In the genomic region with DNA sequence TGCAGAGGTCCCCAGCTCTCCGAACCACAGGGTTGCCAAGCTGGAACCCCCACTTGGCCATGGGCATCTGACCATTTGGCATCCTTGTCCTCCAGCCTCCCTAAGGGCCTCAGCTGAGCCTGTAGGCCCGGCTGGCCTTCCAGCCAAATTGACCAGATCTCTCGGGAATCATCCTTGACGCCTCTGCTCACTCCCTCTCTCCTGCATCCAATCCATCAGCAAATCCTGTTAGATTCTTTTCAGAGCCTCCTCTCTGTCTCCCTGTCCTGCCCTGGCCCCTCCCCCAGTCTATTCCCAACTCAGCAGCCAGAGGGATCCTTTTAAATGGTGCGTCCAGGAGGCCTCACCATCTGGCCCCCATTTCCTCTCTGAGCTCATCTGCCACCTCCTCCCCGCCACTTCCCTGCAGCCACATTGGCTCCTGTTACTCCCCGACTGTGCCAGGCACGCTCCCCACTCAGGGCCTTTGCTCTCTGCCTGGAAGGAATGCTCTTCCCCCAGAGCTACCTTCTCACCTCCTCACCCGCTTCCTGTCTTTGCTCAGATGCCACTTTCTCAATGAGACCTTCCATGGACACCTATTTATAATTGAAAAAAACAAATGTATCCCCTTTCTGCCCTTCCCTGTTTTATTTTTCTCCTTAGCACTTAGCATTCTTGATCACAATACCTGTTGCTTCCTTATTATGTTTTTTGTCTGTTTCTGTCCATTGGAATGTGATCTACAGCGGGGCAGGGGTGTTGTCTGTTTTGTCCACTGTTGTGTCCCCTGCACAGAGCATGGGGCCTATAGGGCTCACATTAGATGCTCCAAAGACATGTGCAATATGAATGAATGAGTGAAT, we compare ENCODE assay signal across 11 cellular contexts.
DNase-seq lines count a peak whose midpoint lies in the region; ATAC-seq, FAIRE-seq and TF ChIP-seq lines count a peak whose summit lies in the region.
"Had no signal": no experiment of that assay in that cellular context is flagged by ENCODE, and none has a peak within 500 bp of the region (broad histone marks: within the 10 kb centered on the region; RNA-seq: fewer than 3 reads in every experiment).

No MANE protein-coding gene starts in this region.

- H3K9ac ChIP-seq in mesenchymal stem cell (ENCODE audit: low read length) (no peak overlapping the region), HepG2 (ENCODE audit: insufficient read depth, low read depth, low read length) (no peak overlapping the region)

- H2AFZ ChIP-seq in mesenchymal stem cell (ENCODE audit: low read depth, low read length), result no peak overlapping the region
- no peak overlapping the region for H2AFZ ChIP-seq in HepG2 (ENCODE audit: low read length)

- POLR2A ChIA-PET in HEK293 (lab: Yijun Ruan, JAX) (interaction anchor here (0.7 kb wide), 1 partner anchor 121 kb away, joined by 3 read pairs; no protein-coding TSS in a partner anchor), RWPE1 (lab: Yijun Ruan, JAX; ENCODE audit: low non-redundant PET) (no interaction called here), HepG2 (lab: Yijun Ruan, JAX) (no interaction called here)

- H3K27ac Mint-ChIP-seq in natural killer cell, result no peak overlapping the region
- H3K27ac Mint-ChIP-seq: stimulated activated naive CD8-positive, alpha-beta T cell treated with anti-CD3 and anti-CD28 coated beads, Interleukin-15, Interleukin-2, amounts not matched to agents 100 ng/mL and 50 ng/mL, for 24 hours had no signal

- no peaks in the 10 kb centered on the region for H3K79me2 ChIP-seq in HepG2 (ENCODE audit: insufficient read depth, low read length)

- DNase-seq in DMS 273 treated with DMSO at 0.1 percent for 48 hours (lab: John Stamatoyannopoulos, UW) (peak; percentile 93), RWPE1 (ENCODE audit: low spot score) (no peak), mesenchymal stem cell (no peak), HepG2 (ENCODE audit: low spot score) (no peak), natural killer cell (no peak)
- DNase-seq: effector CD4-positive, alpha-beta T cell; NCI-H1048 had no signal

- H3K27ac ChIP-seq in HEK293 (ENCODE audit: extremely low read depth, low read depth, low read length) (no peak overlapping the region), RWPE1 (peak overlapping the region; percentile 43), mesenchymal stem cell (ENCODE audit: low read length, poor library complexity, severe bottlenecking) (no peak overlapping the region), HepG2 (ENCODE audit: extremely low read length, insufficient read depth, low read length) (no peak overlapping the region)

- no peaks in the 10 kb centered on the region for H3K79me1 ChIP-seq in mesenchymal stem cell (replicated peaks; ENCODE audit: low read length, poor library complexity, severe bottlenecking)

- H3K4me3 Mint-ChIP-seq in natural killer cell, result no peak overlapping the region
- H3K4me3 Mint-ChIP-seq: stimulated activated naive CD8-positive, alpha-beta T cell treated with anti-CD3 and anti-CD28 coated beads, Interleukin-15, Interleukin-2, amounts not matched to agents 100 ng/mL and 50 ng/mL, for 24 hours had no signal

- H4K91ac ChIP-seq in mesenchymal stem cell (ENCODE audit: low read length), result no peak overlapping the region

- intact Hi-C loops in HepG2 (cut with micrococcal nuclease; ENCODE audit: unreplicated experiment), result no loop called here
- intact Hi-C loops in natural killer cell (cut with micrococcal nuclease), result no loop called here

- H3K9me3 ChIP-seq in HEK293 (ENCODE audit: control insufficient read depth, insufficient read depth, low read depth, low read length) (no peaks in the 10 kb centered on the region), mesenchymal stem cell (ENCODE audit: control insufficient read depth, low read length) (peaks cover 2% of the 10 kb centered on the region), HepG2 (ENCODE audit: low read length) (no peaks in the 10 kb centered on the region)

- no peak for ATAC-seq in HepG2
- no peak for ATAC-seq in HG02970 (IDR thresholded peaks at IDR 0.05; ENCODE audit: low FRiP score, unreplicated experiment)
- ATAC-seq in natural killer cell, result no peak
- ATAC-seq: activated naive CD4-positive, alpha-beta T cell treated with anti-CD3 and anti-CD28 coated beads, Interleukin-2, amount 50 U/mL, for 72 hours had no signal

- H2BK5ac ChIP-seq in mesenchymal stem cell (ENCODE audit: low read depth, low read length, poor library complexity, severe bottlenecking), result no peak overlapping the region

- H3K4me2 ChIP-seq in mesenchymal stem cell (ENCODE audit: low read length, poor library complexity, severe bottlenecking) (no peak overlapping the region), HepG2 (ENCODE audit: low read depth, low read length) (no peak overlapping the region)

- H3K27me3 ChIP-seq in mesenchymal stem cell (ENCODE audit: control insufficient read depth in 1 of 2, insufficient read depth in 1 of 2, low read length in 2 of 2) (peaks cover 24 to 25% of the 10 kb centered on the region in 2 experiments), HepG2 (ENCODE audit: control insufficient read depth in 1 of 2, insufficient read depth in 2 of 2, low read length in 2 of 2) (peaks cover 1 to 29% of the 10 kb centered on the region in 2 experiments; a peak in 4 of 5 replicates)

- TF ChIP-seq CTCF in HEK293 (tag by site-specific recombination; IDR thresholded peaks at IDR 0.05) (no peak), RWPE1 (conservative IDR thresholded peaks at IDR 0.05; ENCODE audit: low read depth) (no peak), HepG2 (CRISPR knock-in tag; IDR thresholded peaks at IDR 0.05) (no peak), natural killer cell (IDR thresholded peaks at IDR 0.05) (no peak)

- no peaks in the 10 kb centered on the region for H4K20me1 ChIP-seq in HepG2 (ENCODE audit: insufficient read depth, low read length)

- no peak overlapping the region for H3K4me3 ChIP-seq in HEK293 (ENCODE audit: low read depth, low read length)
- no peak overlapping the region for H3K4me3 ChIP-seq in mesenchymal stem cell (ENCODE audit: insufficient read depth in 1 of 2, low read depth in 1 of 2, low read length in 2 of 2)
- no peak overlapping the region for H3K4me3 ChIP-seq in HepG2 (replicated peaks in 1 of 3; ENCODE audit: insufficient read depth in 1 of 3, low read depth in 2 of 3, low read length in 3 of 3)

- no peaks in the 10 kb centered on the region for H3K36me3 ChIP-seq in HEK293 (ENCODE audit: control insufficient read depth in 2 of 2, insufficient read depth in 1 of 2, low read length in 2 of 2)
- H3K36me3 ChIP-seq in mesenchymal stem cell (ENCODE audit: control insufficient read depth in 1 of 2, insufficient read depth in 2 of 2, low read depth in 1 of 2, low read length in 2 of 2), result no peaks in the 10 kb centered on the region
- no peaks in the 10 kb centered on the region for H3K36me3 ChIP-seq in HepG2 (replicated peaks in 1 of 2; ENCODE audit: control insufficient read depth in 1 of 2, insufficient read depth in 2 of 2, low read length in 2 of 2)

- H3K9me3 Mint-ChIP-seq in natural killer cell, result no peaks in the 10 kb centered on the region
- H3K9me3 Mint-ChIP-seq: activated naive CD4-positive, alpha-beta T cell treated with anti-CD3 and anti-CD28 coated beads, Interleukin-2, amount 50 U/mL, for 72 hours had no signal

- no peak overlapping the region for H2BK12ac ChIP-seq in mesenchymal stem cell (ENCODE audit: low read length in 2 of 2)

- no peak for FAIRE-seq in HepG2 (lab: Jason Lieb, UNC)

- TF ChIP-seq POLR2A in HepG2 (IDR thresholded peaks at IDR 0.05; ENCODE audit: insufficient read depth in 1 of 2, low read depth in 2 of 2, low read length in 2 of 2), result no peak

- H4K8ac ChIP-seq in mesenchymal stem cell (ENCODE audit: low read length), result peak overlapping the region; percentile 55

- no peak overlapping the region for H3K18ac ChIP-seq in mesenchymal stem cell (ENCODE audit: low read depth in 1 of 2, low read length in 2 of 2)

- TF ChIP-seq RAD21 in HepG2 (CRISPR knock-in tag; IDR thresholded peaks at IDR 0.05), result no peak

- no peak overlapping the region for H3K23ac ChIP-seq in mesenchymal stem cell (ENCODE audit: low read length in 2 of 2)

- CTCF ChIA-PET in HEK293 (lab: Yijun Ruan, JAX) (no interaction called here), RWPE1 (lab: Yijun Ruan, JAX) (no interaction called here), HepG2 (lab: Yijun Ruan, JAX; ENCODE audit: low intra/inter-chr PET ratio, low total read pairs) (no interaction called here)

- H2BK15ac ChIP-seq in mesenchymal stem cell (ENCODE audit: low read depth, poor library complexity, severe bottlenecking), result no peak overlapping the region

- H2BK120ac ChIP-seq in mesenchymal stem cell (ENCODE audit: low read depth, low read length), result no peak overlapping the region

- no peaks in the 10 kb centered on the region for H3K4me1 Mint-ChIP-seq in natural killer cell

- H2AK5ac ChIP-seq in mesenchymal stem cell (ENCODE audit: low read length, severe bottlenecking), result no peak overlapping the region

- no peak for TF ChIP-seq EP300 in HepG2 (IDR thresholded peaks at IDR 0.05; ENCODE audit: low read depth in 2 of 2, low read length in 2 of 2)
- TF ChIP-seq EP300 in HepG2 (CRISPR knock-in tag; IDR thresholded peaks at IDR 0.05; ENCODE audit: borderline replicate concordance), result no peak

- BruUV-seq in HepG2 (replicated peaks; lab: Mats Ljungman, UMichigan), result no TSS peak

- 32% methylated on average over 10 of the region's 10 CpGs for WGBS in mesenchymal stem cell
- 58% methylated on average over 8 of the region's 10 CpGs for WGBS in HepG2 (ENCODE audit: low lambda C conversion rate)

- H3K4me1 ChIP-seq in HEK293 (ENCODE audit: control insufficient read depth, insufficient read depth, low read length) (no peaks in the 10 kb centered on the region), mesenchymal stem cell (ENCODE audit: control insufficient read depth, insufficient read depth, low read depth, low read length) (peaks cover 7% of the 10 kb centered on the region), HepG2 (ENCODE audit: insufficient read depth, low read length) (no peaks in the 10 kb centered on the region)

- H3K36me3 Mint-ChIP-seq in natural killer cell, result no peaks in the 10 kb centered on the region
- H3K36me3 Mint-ChIP-seq: activated naive CD4-positive, alpha-beta T cell treated with anti-CD3 and anti-CD28 coated beads, Interleukin-2, amount 50 U/mL, for 72 hours had no signal

- H3K4ac ChIP-seq in mesenchymal stem cell (ENCODE audit: low read depth in 1 of 2, low read length in 2 of 2), result no peak overlapping the region

- H3K14ac ChIP-seq in mesenchymal stem cell (ENCODE audit: low read length in 2 of 2), result no peak overlapping the region

- in situ Hi-C loops in HepG2 (cut with HindIII; ENCODE audit: extremely low pct_ligation_motif_present, low pct_unique_long_range_greater_than_20kb), result no loop called here

- peaks cover 0 to 13% of the 10 kb centered on the region in 2 donors for H3K27me3 Mint-ChIP-seq in natural killer cell (ENCODE audit: low read depth in 2 of 2)
- H3K27me3 Mint-ChIP-seq: stimulated activated naive CD8-positive, alpha-beta T cell treated with anti-CD3 and anti-CD28 coated beads, Interleukin-15, Interleukin-2, amounts not matched to agents 100 ng/mL and 50 ng/mL, for 24 hours had no signal

TF ChIP-seq in HEK293, 187 proteins besides CTCF, POLR2A, EP300 and RAD21 (continues in another document):
- TF ChIP-seq GFI1B (tag by site-specific recombination; IDR thresholded peaks at IDR 0.05), result no peak
- TF ChIP-seq ZNF548 (tag by site-specific recombination; IDR thresholded peaks at IDR 0.05), result peak; percentile 89

TF ChIP-seq in HepG2, 621 proteins besides CTCF, POLR2A, EP300 and RAD21 (continues in another document):
- TF ChIP-seq ZNF556 (CRISPR knock-in tag; IDR thresholded peaks at IDR 0.05; ENCODE audit: borderline replicate concordance), result no peak
- TF ChIP-seq ZNF570 (CRISPR knock-in tag; IDR thresholded peaks at IDR 0.05; ENCODE audit: borderline replicate concordance), result no peak
